Comparison of ENCODE assay signal across 24 cellular contexts in the genomic region with DNA sequence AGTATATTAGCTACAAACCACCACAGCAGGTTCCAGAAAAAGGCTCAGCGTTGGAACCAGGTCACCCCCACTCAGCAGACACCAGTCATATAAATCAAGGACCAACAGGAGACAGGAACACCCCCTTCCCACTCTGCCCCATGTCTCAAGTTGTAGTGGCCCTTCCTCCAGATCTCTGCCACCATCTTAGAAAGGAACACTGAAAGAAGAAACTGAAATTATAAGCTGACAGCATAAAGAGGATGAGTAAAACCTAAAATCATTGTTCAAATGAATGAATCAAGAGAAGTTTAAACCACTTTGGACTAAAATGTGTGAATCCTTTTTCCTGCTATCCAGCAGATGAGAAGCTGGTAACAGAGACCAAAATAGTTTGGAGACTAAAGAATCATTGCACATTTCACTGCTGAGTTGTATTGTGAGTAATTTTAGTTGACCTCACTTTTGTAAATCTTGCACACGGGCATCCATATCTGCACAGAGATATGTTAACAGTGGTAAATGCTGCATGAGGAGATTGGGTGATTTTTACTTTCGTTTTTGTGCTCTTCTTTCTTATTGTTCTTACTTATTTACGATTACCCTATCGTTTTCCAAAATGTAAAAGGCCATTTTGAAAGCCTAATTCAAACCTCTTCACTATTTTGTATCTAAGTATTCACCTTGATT. TPM values are rescaled to one million over a fixed set of nuclear protein-coding genes. Genes with fewer than 3 reads are reported as not detected.
DNase-seq lines count a peak whose midpoint lies in the region; ATAC-seq and TF ChIP-seq lines count a peak whose summit lies in the region.
"Had no signal": no experiment of that assay in that cellular context is flagged by ENCODE, and none has a peak within 500 bp of the region (broad histone marks: within the 10 kb centered on the region; RNA-seq: fewer than 3 reads in every experiment).

No MANE protein-coding gene starts in this region.

- H4K20me1 ChIP-seq in osteoblast (ENCODE audit: insufficient read depth, low read length): no peaks in the 10 kb centered on the region

- TF ChIP-seq CTCF in osteoblast (IDR thresholded peaks at IDR 0.05; ENCODE audit: extremely low read depth, low read depth, low read length): no peak

- H3K4me2 ChIP-seq in osteoblast (ENCODE audit: insufficient read depth, low read length): peak overlapping the region; percentile 46
- H3K4me2 ChIP-seq: KMS-11 had no signal

- peaks cover 5% of the 10 kb centered on the region for H3K9me3 Mint-ChIP-seq in activated naive CD4-positive, alpha-beta T cell treated with anti-CD3 and anti-CD28 coated beads, Interleukin-2, amount 50 U/mL, for 24 hours
- peaks cover 15% of the 10 kb centered on the region for H3K9me3 Mint-ChIP-seq in activated naive CD8-positive, alpha-beta T cell treated with anti-CD3 and anti-CD28 coated beads, Interleukin-2, amount 10 ng/mL, durations not matched to agents 7 days and 5 days

- no peaks in the 10 kb centered on the region for H3K27me3 Mint-ChIP-seq in activated naive CD4-positive, alpha-beta T cell treated with anti-CD3 and anti-CD28 coated beads, Interleukin-2, amount 50 U/mL, for 24 hours
- no peaks in the 10 kb centered on the region for H3K27me3 Mint-ChIP-seq in activated naive CD8-positive, alpha-beta T cell treated with anti-CD3 and anti-CD28 coated beads, Interleukin-2, amount 10 ng/mL, durations not matched to agents 7 days and 5 days

- H3K4me3 ChIP-seq in osteoblast (ENCODE audit: insufficient read depth, low read length): no peak overlapping the region
- H3K4me3 ChIP-seq: ascending aorta, suprapubic skin had no signal

- H3K27ac ChIP-seq in KOPT-K1 (ENCODE audit: low read depth, low read length, poor library complexity, severe bottlenecking) (peak overlapping the region; percentile 17), osteoblast (ENCODE audit: low read depth, low read length) (no peak overlapping the region)
- H3K27ac ChIP-seq: ascending aorta, KMS-11, suprapubic skin had no signal

- no peak overlapping the region for H2AFZ ChIP-seq in osteoblast (ENCODE audit: low read length)

- ATAC-seq in activated naive CD8-positive, alpha-beta T cell treated with anti-CD3 and anti-CD28 coated beads, Interleukin-2, amount 10 ng/mL, durations not matched to agents 7 days and 5 days (ENCODE audit: low read depth): no peak
- ATAC-seq in left ventricle myocardium superior: no peak

- H3K27ac Mint-ChIP-seq in activated naive CD4-positive, alpha-beta T cell treated with anti-CD3 and anti-CD28 coated beads, Interleukin-2, amount 50 U/mL, for 24 hours: peak overlapping the region; percentile 4
- peak overlapping the region; percentile 2 for H3K27ac Mint-ChIP-seq in activated naive CD8-positive, alpha-beta T cell treated with anti-CD3 and anti-CD28 coated beads, Interleukin-2, amount 10 ng/mL, durations not matched to agents 7 days and 5 days
- H3K27ac Mint-ChIP-seq: nephron had no signal

- no peak overlapping the region for H3K4me3 Mint-ChIP-seq in activated naive CD4-positive, alpha-beta T cell treated with anti-CD3 and anti-CD28 coated beads, Interleukin-2, amount 50 U/mL, for 24 hours
- peak overlapping the region; percentile 6 for H3K4me3 Mint-ChIP-seq in activated naive CD8-positive, alpha-beta T cell treated with anti-CD3 and anti-CD28 coated beads, Interleukin-2, amount 10 ng/mL, durations not matched to agents 7 days and 5 days
- H3K4me3 Mint-ChIP-seq: H9, nephron had no signal

- no peak for DNase-seq in activated naive CD4-positive, alpha-beta T cell treated with anti-CD3 and anti-CD28 coated beads, Interleukin-2, amount 50 U/mL, for 16 hours
- DNase-seq in activated naive CD8-positive, alpha-beta T cell treated with anti-CD3 and anti-CD28 coated beads, Interleukin-2, amount 10 ng/mL, durations not matched to agents 7 days and 5 days: no peak
- DNase-seq in osteoblast (ENCODE audit: insufficient read length, low spot score, missing footprints) (no peak), SK-N-DZ (ENCODE audit: low spot score) (no peak), left ventricle myocardium superior (no peak)
- no peak for DNase-seq in stimulated activated CD4-positive, alpha-beta T cell treated with anti-CD3 and anti-CD28 coated beads, Interleukin-2, amount 100 ng/mL, for 48 hours
- DNase-seq: H9; hippocampal formation; NCI-H1105 treated with DMSO at 0.1 percent for 48 hours; NCI-H2107; NCI-H526; posterior cingulate gyrus; SHP77 treated with DMSO at 0.1 percent for 48 hours; stimulated activated CD4-positive, alpha-beta T cell treated with anti-CD3 and anti-CD28 coated beads, Interleukin-4, amount 100 ng/mL, for 4 hours had no signal

- H3K9me3 ChIP-seq in KOPT-K1 (ENCODE audit: insufficient read depth, low read length, poor library complexity, severe bottlenecking) (peaks cover 15% of the 10 kb centered on the region), osteoblast (ENCODE audit: low read depth, low read length) (no peaks in the 10 kb centered on the region)
- H3K9me3 ChIP-seq: ascending aorta, suprapubic skin had no signal

- H3K4me1 Mint-ChIP-seq in activated naive CD4-positive, alpha-beta T cell treated with anti-CD3 and anti-CD28 coated beads, Interleukin-2, amount 50 U/mL, for 24 hours: peaks cover 6% of the 10 kb centered on the region
- peaks cover 21% of the 10 kb centered on the region for H3K4me1 Mint-ChIP-seq in activated naive CD8-positive, alpha-beta T cell treated with anti-CD3 and anti-CD28 coated beads, Interleukin-2, amount 10 ng/mL, durations not matched to agents 7 days and 5 days
- H3K4me1 Mint-ChIP-seq: nephron had no signal

- no peaks in the 10 kb centered on the region for H3K4me1 ChIP-seq in osteoblast (ENCODE audit: insufficient read depth, low read length)
- H3K4me1 ChIP-seq: ascending aorta, suprapubic skin had no signal

- H3K79me2 ChIP-seq in osteoblast (ENCODE audit: insufficient read depth, low read length): no peaks in the 10 kb centered on the region

- H3K36me3 Mint-ChIP-seq in activated naive CD4-positive, alpha-beta T cell treated with anti-CD3 and anti-CD28 coated beads, Interleukin-2, amount 50 U/mL, for 24 hours: peaks cover 4% of the 10 kb centered on the region
- H3K36me3 Mint-ChIP-seq in activated naive CD8-positive, alpha-beta T cell treated with anti-CD3 and anti-CD28 coated beads, Interleukin-2, amount 10 ng/mL, durations not matched to agents 7 days and 5 days: peaks cover 31% of the 10 kb centered on the region

- no peaks in the 10 kb centered on the region for H3K36me3 ChIP-seq in KOPT-K1 (ENCODE audit: insufficient read depth, low read length)
- no peaks in the 10 kb centered on the region for H3K36me3 ChIP-seq in osteoblast (ENCODE audit: insufficient read depth, low read length)
- H3K36me3 ChIP-seq: ascending aorta, suprapubic skin had no signal

- intact Hi-C loops in left ventricle myocardium superior (cut with micrococcal nuclease): no loop called here

- POLR2A ChIA-PET in activated naive CD8-positive, alpha-beta T cell treated with anti-CD3 and anti-CD28 coated beads, Interleukin-2, amount 10 ng/mL, durations not matched to agents 7 days and 5 days (lab: Charles Lee): no interaction called here

- H3K27me3 ChIP-seq in osteoblast (ENCODE audit: insufficient read depth, low read length): peaks cover 27% of the 10 kb centered on the region
- H3K27me3 ChIP-seq: ascending aorta, suprapubic skin had no signal

RNA-seq across cellular contexts. Expression of a gene that starts 19.8 kb away (rescaled TPM):
- 1 to 10 TPM; 1.3 to 1.9 TPM for total RNA-seq in activated naive CD8-positive, alpha-beta T cell treated with anti-CD3 and anti-CD28 coated beads, Interleukin-2, amount 10 ng/mL, durations not matched to agents 7 days and 5 days
- total RNA-seq in osteoblast (not detected in 2 replicates), left ventricle myocardium superior (not detected)
- not detected in 2 replicates for polyA plus RNA-seq in SK-N-DZ (2014; cell fraction: cytosol; rRNA removed)
- polyA plus RNA-seq in SK-N-DZ (2014; cell fraction: nucleus; rRNA removed): not detected in 2 replicates
- total RNA-seq: ascending aorta, cerebellum, H9, OCI-LY7, skeletal muscle tissue had no signal

RNA-seq across cellular contexts. Expression of a gene that starts 53.9 kb away (rescaled TPM):
- total RNA-seq in activated naive CD8-positive, alpha-beta T cell treated with anti-CD3 and anti-CD28 coated beads, Interleukin-2, amount 10 ng/mL, durations not matched to agents 7 days and 5 days: 10 to 100 TPM; 58.6 to 63.9 TPM
- total RNA-seq in osteoblast (0.59 and 1.1 TPM in 2 replicates), left ventricle myocardium superior (2.4 TPM)
- polyA plus RNA-seq in SK-N-DZ (2014; cell fraction: cytosol; rRNA removed): not detected in 2 replicates
- polyA plus RNA-seq in SK-N-DZ (2014; cell fraction: nucleus; rRNA removed): not detected in 2 replicates
- total RNA-seq: H9, OCI-LY7 had no signal
- polyA plus RNA-seq: keratinocyte had no signal

Comparison
In these comparisons a context has a peak if more than half of its experiments do, and no peak if none do; other contexts are left out.
1. RNA of a gene that starts 53.9 kb away (total RNA-seq): 58.6 to 63.9 TPM in activated naive CD8-positive, alpha-beta T cell treated with anti-CD3 and anti-CD28 coated beads, Interleukin-2, amount 10 ng/mL, durations not matched to agents 7 days and 5 days; 2.4 TPM in left ventricle myocardium superior (single experiment) and 0.59 to 1.1 TPM in osteoblast; every median in the first group is over 10 times any median in the second.